ENCODE assay signal across 24 cellular contexts in genomic region chr2:172562298-172562697, GRCh38.
"Had no signal": no experiment of that assay in that cellular context is flagged by ENCODE, and none has a peak within 500 bp of the region (broad histone marks: within the 10 kb centered on the region; RNA-seq: fewer than 3 reads in every experiment).

No MANE protein-coding gene starts in this region.

- H3K9me3 ChIP-seq: SJSA1 had no signal

- H3K27ac ChIP-seq: RWPE1, SJSA1 had no signal

- DNase-seq: activated CD4-positive, alpha-beta T cell treated with anti-CD3 and anti-CD28 coated beads for 4 hours; activated CD8-positive, alpha-beta memory T cell treated with anti-CD3 and anti-CD28 coated beads, Interleukin-2, amount 50 U/mL, for 4 hours; activated CD8-positive, alpha-beta T cell treated with anti-CD3 and anti-CD28 coated beads for 36 hours; activated gamma-delta T cell treated with Interleukin-2 at 50 U/mL for 16 hours; activated naive CD4-positive, alpha-beta T cell treated with anti-CD3 and anti-CD28 coated beads, Interleukin-2, amount 10 ng/mL, durations not matched to agents 7 days and 5 days; activated naive CD8-positive, alpha-beta T cell treated with anti-CD3 and anti-CD28 coated beads for 36 hours; activated T-cell treated with anti-CD3 and anti-CD28 coated beads, Interleukin-2, amount 50 U/mL, for 72 hours; caudate nucleus; Karpas-422; NCI-H1048; NCI-H146; NCI-H187 treated with DMSO at 0.1 percent for 48 hours; NCI-H2081 treated with DMSO at 0.1 percent for 48 hours; NCI-H446; NCI-H524; NCI-H774; OCI-M1; Right ventricle myocardium superior; SW 1271 had no signal

- H3K4me3 ChIP-seq: SJSA1 had no signal

- ATAC-seq: activated CD4-positive, CD25-positive, alpha-beta regulatory T cell treated with anti-CD3 and anti-CD28 coated beads, Interleukin-2, amount 50 U/mL, for 24 hours; activated CD8-positive, alpha-beta T cell treated with anti-CD3 and anti-CD28 coated beads for 36 hours; activated T-cell treated with anti-CD3 and anti-CD28 coated beads, Interleukin-2, amount 50 U/mL, for 72 hours; Panc1; SK-N-SH treated with all-trans-retinoic acid at 6 μM for 48 hours had no signal

- H3K27me3 ChIP-seq: SJSA1 had no signal

- H3K4me1 ChIP-seq: SJSA1 had no signal
